In the genomic region with DNA sequence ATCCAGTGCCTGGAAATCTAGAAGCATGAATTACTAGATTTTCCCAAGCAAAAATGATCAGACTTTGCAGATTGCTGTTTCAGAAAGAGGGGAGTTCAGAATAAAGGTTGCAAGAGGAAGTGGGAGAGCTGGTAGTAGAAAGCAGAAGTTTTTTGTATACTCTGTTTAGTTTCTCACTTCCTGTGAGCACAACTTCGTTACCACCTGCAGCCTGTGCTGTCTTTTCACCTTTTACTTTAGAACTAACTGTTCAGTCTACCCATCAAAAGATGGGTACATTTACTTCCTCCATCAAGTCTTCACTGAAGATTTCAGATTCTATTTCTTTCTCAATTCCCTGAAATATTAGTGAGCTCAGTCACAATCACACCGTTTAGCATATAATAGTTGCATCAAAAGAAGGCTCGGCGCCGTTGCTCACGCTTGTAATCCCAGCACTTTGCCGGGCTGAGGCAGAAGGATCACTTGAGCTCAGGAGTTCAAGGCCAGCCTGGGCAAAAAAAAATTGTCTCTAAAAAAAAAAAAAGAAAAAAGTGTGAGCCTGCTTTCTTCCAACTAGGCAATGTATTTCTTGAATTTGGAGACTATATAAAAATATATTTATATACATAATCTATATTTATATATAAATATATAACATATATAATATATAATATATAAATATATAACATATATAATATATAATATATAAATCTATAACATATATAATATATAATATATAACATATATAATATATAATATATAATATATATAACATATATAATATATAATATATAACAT, we compare ENCODE assay signal across 8 cellular contexts. TPM values are rescaled to one million over a fixed set of nuclear protein-coding genes. Genes with fewer than 3 reads are reported as not detected.
DNase-seq lines count a peak whose midpoint lies in the region; ATAC-seq and TF ChIP-seq lines count a peak whose summit lies in the region.

No MANE protein-coding gene starts in this region.

- peaks cover 46% of the 10 kb centered on the region for H3K4me1 Mint-ChIP-seq in CD4-positive, alpha-beta T cell (ENCODE audit: low read depth)
- H3K4me1 Mint-ChIP-seq in activated CD8-positive, alpha-beta T cell treated with anti-CD3 and anti-CD28 coated beads for 36 hours (ENCODE audit: low read depth), result peaks cover 36% of the 10 kb centered on the region

- no peaks in the 10 kb centered on the region for H3K27me3 Mint-ChIP-seq in CD4-positive, alpha-beta T cell
- H3K27me3 Mint-ChIP-seq in activated CD8-positive, alpha-beta T cell treated with anti-CD3 and anti-CD28 coated beads for 36 hours, result no peaks in the 10 kb centered on the region

- intact Hi-C loops in CD4-positive, alpha-beta T cell (cut with DNase I, micrococcal nuclease), result loop anchor here in 1 of 2 experiments (5.0 kb wide), 1 partner anchor 35 kb away; a partner anchor contains a TSS
- intact Hi-C loops in activated CD8-positive, alpha-beta T cell treated with anti-CD3 and anti-CD28 coated beads for 36 hours (cut with micrococcal nuclease), result loop anchor here (5.0 kb wide), 1 partner anchor 35 kb away; a partner anchor contains a TSS
- intact Hi-C loops in cardiac septum (cut with DNase I), result no loop called here

- H3K27ac Mint-ChIP-seq in CD4-positive, alpha-beta T cell, result peak overlapping the region; percentile 68
- peak overlapping the region; percentile 94 for H3K27ac Mint-ChIP-seq in activated CD8-positive, alpha-beta T cell treated with anti-CD3 and anti-CD28 coated beads for 36 hours

- no peak for ATAC-seq in CD4-positive, alpha-beta T cell (ENCODE audit: poor library complexity)
- ATAC-seq in GM19438 (IDR thresholded peaks at IDR 0.05; ENCODE audit: low read depth, unreplicated experiment), result peak; percentile 37
- peak; percentile 48 for ATAC-seq in HG03432 (IDR thresholded peaks at IDR 0.05; ENCODE audit: unreplicated experiment)
- ATAC-seq in activated CD8-positive, alpha-beta T cell treated with anti-CD3 and anti-CD28 coated beads for 36 hours, result peak; percentile 8

- no peaks in the 10 kb centered on the region for H3K27me3 ChIP-seq in CD4-positive, alpha-beta T cell (ENCODE audit: control insufficient read depth, insufficient read depth, low read length)

- DNase-seq in CD4-positive, alpha-beta T cell, result no peak
- peak; percentile 31 for DNase-seq in activated CD8-positive, alpha-beta T cell treated with anti-CD3 and anti-CD28 coated beads for 36 hours
- DNase-seq in EL (no peak), cardiac septum (ENCODE audit: low spot score) (no peak), superior temporal gyrus (ENCODE audit: extremely low spot score) (no peak), hippocampal formation (lab: John Stamatoyannopoulos, UW) (no peak)

- H3K4me3 Mint-ChIP-seq in CD4-positive, alpha-beta T cell, result peak overlapping the region; percentile 56
- H3K4me3 Mint-ChIP-seq in activated CD8-positive, alpha-beta T cell treated with anti-CD3 and anti-CD28 coated beads for 36 hours, result peak overlapping the region; percentile 49

- CTCF ChIA-PET in CD4-positive, alpha-beta T cell (lab: Charles Lee), result interaction anchor here (1.0 kb wide), 1 partner anchor 80 kb away, joined by 5 read pairs; no protein-coding TSS in a partner anchor
- CTCF ChIA-PET in activated CD8-positive, alpha-beta T cell treated with anti-CD3 and anti-CD28 coated beads for 36 hours (lab: Charles Lee), result interaction anchor here (0.8 to 1.6 kb wide), 3 partner anchors 15 to 80 kb away, joined by 3 to 6 read pairs (median 6); a partner anchor contains a TSS

- peaks cover 28% of the 10 kb centered on the region for H3K36me3 Mint-ChIP-seq in CD4-positive, alpha-beta T cell (ENCODE audit: low read depth)
- peaks cover 5% of the 10 kb centered on the region for H3K36me3 Mint-ChIP-seq in activated CD8-positive, alpha-beta T cell treated with anti-CD3 and anti-CD28 coated beads for 36 hours (ENCODE audit: low read depth)

- POLR2A ChIA-PET in CD4-positive, alpha-beta T cell (lab: Charles Lee), result interaction anchor here (0.5 to 3.2 kb wide), 10 partner anchors 36 to 161 kb away, joined by 3 to 19 read pairs (median 8); a partner anchor contains a TSS
- POLR2A ChIA-PET in activated CD8-positive, alpha-beta T cell treated with anti-CD3 and anti-CD28 coated beads for 36 hours (lab: Charles Lee), result no interaction called here

- no peak for TF ChIP-seq CTCF in CD4-positive, alpha-beta T cell (IDR thresholded peaks at IDR 0.05)
- no peak for TF ChIP-seq CTCF in activated CD8-positive, alpha-beta T cell treated with anti-CD3 and anti-CD28 coated beads for 36 hours (IDR thresholded peaks at IDR 0.05)

- H3K27ac ChIP-seq in CD4-positive, alpha-beta T cell (ENCODE audit: low read depth, low read length), result peak overlapping the region; percentile 59

- no peaks in the 10 kb centered on the region for H3K9me3 ChIP-seq in CD4-positive, alpha-beta T cell (ENCODE audit: control insufficient read depth, low read length)

- H3K9me3 Mint-ChIP-seq in CD4-positive, alpha-beta T cell, result no peaks in the 10 kb centered on the region
- no peaks in the 10 kb centered on the region for H3K9me3 Mint-ChIP-seq in activated CD8-positive, alpha-beta T cell treated with anti-CD3 and anti-CD28 coated beads for 36 hours

RNA-seq across cellular contexts. Expression of a gene that starts 1.8 kb away (rescaled TPM):
- total RNA-seq in CD4-positive, alpha-beta T cell, result 1 to 10 TPM; 6.3 to 6.6 TPM
- total RNA-seq in activated CD8-positive, alpha-beta T cell treated with anti-CD3 and anti-CD28 coated beads for 36 hours, result 10 to 100 TPM; 15.9 to 18.7 TPM
- 7.9 TPM for total RNA-seq in cardiac septum

RNA-seq across cellular contexts. Expression of a gene that starts 36.1 kb away (rescaled TPM):
- total RNA-seq in CD4-positive, alpha-beta T cell, result 1,000 to 10,000 TPM; 1,722 to 1,769 TPM
- total RNA-seq in activated CD8-positive, alpha-beta T cell treated with anti-CD3 and anti-CD28 coated beads for 36 hours, result 1,000 to 10,000 TPM; 1,828 to 1,839 TPM
- 569 TPM for total RNA-seq in cardiac septum

RNA-seq across cellular contexts. Expression of a gene that starts 45.7 kb away (rescaled TPM):
- 10 to 100 TPM; 73.5 to 76.6 TPM for total RNA-seq in CD4-positive, alpha-beta T cell
- total RNA-seq in activated CD8-positive, alpha-beta T cell treated with anti-CD3 and anti-CD28 coated beads for 36 hours, result 10 to 100 TPM; 28.5 to 29.6 TPM
- total RNA-seq in cardiac septum, result 8.4 TPM

RNA-seq across cellular contexts. Expression of a gene that starts 56.4 kb away (rescaled TPM):
- total RNA-seq in CD4-positive, alpha-beta T cell, result 10 to 100 TPM; 37.4 to 37.5 TPM
- 10 to 100 TPM; 20.9 to 21.6 TPM for total RNA-seq in activated CD8-positive, alpha-beta T cell treated with anti-CD3 and anti-CD28 coated beads for 36 hours
- total RNA-seq in cardiac septum, result 26.9 TPM
